Comparison of ENCODE assay signal across 8 cellular contexts in the genomic region with DNA sequence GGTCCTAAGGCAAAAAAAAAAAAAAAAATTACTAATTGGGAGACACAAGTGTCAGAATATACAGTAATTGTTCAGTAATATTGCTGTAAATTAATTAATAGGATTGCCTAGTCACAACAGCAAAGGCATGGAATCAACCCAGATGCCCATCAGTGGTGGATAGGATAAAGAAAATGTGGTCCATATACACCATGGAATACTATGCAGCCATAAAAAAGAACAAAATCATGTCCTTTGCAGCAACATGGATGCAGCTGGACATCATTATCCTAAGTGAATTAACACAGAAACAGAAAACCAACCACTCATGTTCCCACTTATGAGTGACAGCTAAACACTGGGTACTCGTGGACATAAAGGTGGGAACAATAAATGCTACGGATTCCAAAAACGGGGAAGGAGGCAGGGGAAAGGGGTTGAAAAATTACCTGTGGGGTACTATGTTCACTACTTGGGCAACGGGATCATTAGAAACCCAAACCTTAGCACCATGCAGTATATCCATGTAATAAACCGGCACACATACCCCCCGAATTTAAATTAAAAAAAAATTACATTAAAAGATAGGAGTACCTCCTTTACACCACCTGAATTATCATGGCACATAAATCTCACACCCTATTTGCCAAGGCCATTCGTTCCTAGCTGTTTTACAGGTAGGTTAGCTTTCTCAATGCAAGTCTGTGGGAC. TPM values are rescaled to one million over a fixed set of nuclear protein-coding genes. Genes with fewer than 3 reads are reported as not detected.
A peak's percentile ranks its signal among the peaks of the same experiment; 100 is the strongest.
DNase-seq lines count a peak whose midpoint lies in the region; ATAC-seq and TF ChIP-seq lines count a peak whose summit lies in the region.

No MANE protein-coding gene starts in this region.

- ATAC-seq in activated T-cell treated with anti-CD3 and anti-CD28 coated beads, Interleukin-2, amount 50 U/mL, for 4 hours = no peak
- ATAC-seq in activated naive CD8-positive, alpha-beta T cell treated with anti-CD3 and anti-CD28 coated beads, Interleukin-2, amount 50 U/mL, for 24 hours = no peak
- ATAC-seq in lower lobe of right lung (no peak), left lobe of liver (no peak)

- DNase-seq in activated T-cell treated with anti-CD3 and anti-CD28 coated beads, Interleukin-2, amount 50 U/mL, for 4 hours = no peak
- DNase-seq in activated T-cell treated with anti-CD3 and anti-CD28 coated beads for 4 hours (no peak), lower lobe of right lung (no peak), tibial artery (no peak), GM13976 (ENCODE audit: low spot score) (no peak), left lobe of liver (ENCODE audit: low spot score) (no peak), GM10266 (ENCODE audit: extremely low spot score) (no peak)
- no peak for DNase-seq in activated naive CD8-positive, alpha-beta T cell treated with anti-CD3 and anti-CD28 coated beads, Interleukin-2, amount 50 U/mL, for 24 hours

- no peaks in the 10 kb centered on the region for H3K27me3 ChIP-seq in lower lobe of right lung (ENCODE audit: low read depth)
- no peaks in the 10 kb centered on the region for H3K27me3 ChIP-seq in tibial artery

- H3K27me3 Mint-ChIP-seq in activated T-cell treated with anti-CD3 and anti-CD28 coated beads, Interleukin-2, amount 50 U/mL, for 4 hours (ENCODE audit: low read depth) = no peaks in the 10 kb centered on the region
- H3K27me3 Mint-ChIP-seq in activated naive CD8-positive, alpha-beta T cell treated with anti-CD3 and anti-CD28 coated beads, Interleukin-2, amount 50 U/mL, for 24 hours = no peaks in the 10 kb centered on the region

- H3K4me3 ChIP-seq in lower lobe of right lung = peak overlapping the region; percentile 99
- peak overlapping the region; percentile 79 to 98 for H3K4me3 ChIP-seq in tibial artery

- peak overlapping the region; percentile 96 for H3K4me3 Mint-ChIP-seq in activated T-cell treated with anti-CD3 and anti-CD28 coated beads, Interleukin-2, amount 50 U/mL, for 4 hours
- peak overlapping the region; percentile 92 for H3K4me3 Mint-ChIP-seq in activated naive CD8-positive, alpha-beta T cell treated with anti-CD3 and anti-CD28 coated beads, Interleukin-2, amount 50 U/mL, for 24 hours

- no peaks in the 10 kb centered on the region for H3K36me3 Mint-ChIP-seq in activated T-cell treated with anti-CD3 and anti-CD28 coated beads, Interleukin-2, amount 50 U/mL, for 4 hours (ENCODE audit: insufficient read depth)
- peaks cover 13% of the 10 kb centered on the region for H3K36me3 Mint-ChIP-seq in activated naive CD8-positive, alpha-beta T cell treated with anti-CD3 and anti-CD28 coated beads, Interleukin-2, amount 50 U/mL, for 24 hours (ENCODE audit: low read depth)

- no peaks in the 10 kb centered on the region for H3K9me3 Mint-ChIP-seq in activated T-cell treated with anti-CD3 and anti-CD28 coated beads, Interleukin-2, amount 50 U/mL, for 4 hours
- no peaks in the 10 kb centered on the region for H3K9me3 Mint-ChIP-seq in activated naive CD8-positive, alpha-beta T cell treated with anti-CD3 and anti-CD28 coated beads, Interleukin-2, amount 50 U/mL, for 24 hours

- H3K27ac ChIP-seq in lower lobe of right lung = peak overlapping the region; percentile 99
- H3K27ac ChIP-seq in tibial artery = peak overlapping the region; percentile 91 to 92

- H3K36me3 ChIP-seq in lower lobe of right lung (no peaks in the 10 kb centered on the region), tibial artery (no peaks in the 10 kb centered on the region)

- TF ChIP-seq CTCF in lower lobe of right lung (IDR thresholded peaks at IDR 0.05) (no peak), tibial artery (IDR thresholded peaks at IDR 0.05) (no peak), GM13976 (IDR thresholded peaks at IDR 0.05; ENCODE audit: borderline replicate concordance, control extremely low read depth, extremely low read depth, insufficient read depth, missing control alignments) (no peak), GM10266 (IDR thresholded peaks at IDR 0.05; ENCODE audit: control insufficient read depth, insufficient read depth, low read depth, missing control alignments) (no peak)

- in situ Hi-C loops in GM13976 (cut with MboI; ENCODE audit: low sequenced_read_pairs, unreplicated experiment) = no loop called here

- peaks cover 31% of the 10 kb centered on the region for H3K4me1 Mint-ChIP-seq in activated T-cell treated with anti-CD3 and anti-CD28 coated beads, Interleukin-2, amount 50 U/mL, for 4 hours (ENCODE audit: low read depth)
- H3K4me1 Mint-ChIP-seq in activated naive CD8-positive, alpha-beta T cell treated with anti-CD3 and anti-CD28 coated beads, Interleukin-2, amount 50 U/mL, for 24 hours = peaks cover 48% of the 10 kb centered on the region

- intact Hi-C loops in lower lobe of right lung (cut with DNase I) (no loop called here), tibial artery (cut with DNase I; ENCODE audit: low total_unique reads) (loop anchor here (10.0 kb wide), 2 partner anchors 532 to 632 kb away; no protein-coding TSS in a partner anchor)

- H3K4me1 ChIP-seq in lower lobe of right lung (peaks cover 18% of the 10 kb centered on the region), tibial artery (peaks cover 0 to 23% (median 14%) of the 10 kb centered on the region in 4 donors)

- peak overlapping the region; percentile 100 for H3K27ac Mint-ChIP-seq in activated naive CD8-positive, alpha-beta T cell treated with anti-CD3 and anti-CD28 coated beads, Interleukin-2, amount 50 U/mL, for 24 hours

- no peaks in the 10 kb centered on the region for H3K9me3 ChIP-seq in lower lobe of right lung
- no peaks in the 10 kb centered on the region for H3K9me3 ChIP-seq in tibial artery

RNA-seq across cellular contexts. Expression of a gene that starts 0.7 kb away (rescaled TPM):
- total RNA-seq in activated T-cell treated with anti-CD3 and anti-CD28 coated beads, Interleukin-2, amount 50 U/mL, for 4 hours = 10 to 100 TPM; 69.5 to 79.9 (median 78.9) TPM
- total RNA-seq in lower lobe of right lung (15.3 TPM), left lobe of liver (4.3 TPM)

RNA-seq across cellular contexts. Expression of a gene that starts 33.4 kb away (rescaled TPM):
- not detected for total RNA-seq in activated T-cell treated with anti-CD3 and anti-CD28 coated beads, Interleukin-2, amount 50 U/mL, for 4 hours
- total RNA-seq in lower lobe of right lung = 0.21 TPM
- total RNA-seq in left lobe of liver = not detected
